In the genomic region with DNA sequence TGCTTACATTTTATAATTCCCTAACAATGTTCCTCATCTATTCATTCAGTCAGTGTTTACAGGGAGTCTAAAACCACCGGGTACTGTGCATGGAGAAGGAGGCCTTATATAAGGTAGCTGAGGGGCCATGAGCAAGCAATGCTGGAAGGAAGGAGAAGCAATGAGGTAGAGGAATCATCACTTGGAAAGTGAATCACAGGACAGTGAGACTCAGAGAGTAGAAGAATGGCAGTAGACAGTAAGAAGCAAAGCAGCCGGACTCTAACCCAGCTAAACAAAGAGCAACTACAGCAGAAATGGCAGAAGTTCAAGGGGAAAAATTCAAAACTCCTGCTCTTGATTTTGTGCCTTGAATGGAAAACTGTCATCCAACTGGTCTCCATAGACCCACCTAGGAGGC, we compare ENCODE assay signal across 14 cellular contexts.
DNase-seq lines count a peak whose midpoint lies in the region; ATAC-seq, FAIRE-seq and TF ChIP-seq lines count a peak whose summit lies in the region.
"Had no signal": no experiment of that assay in that cellular context is flagged by ENCODE, and none has a peak within 500 bp of the region (broad histone marks: within the 10 kb centered on the region; RNA-seq: fewer than 3 reads in every experiment).

No MANE protein-coding gene starts in this region.

- no peaks in the 10 kb centered on the region for H3K27me3 Mint-ChIP-seq in nephron (ENCODE audit: low read depth)

- peak overlapping the region in 2 of 3 experiments; percentile 11 to 18 for H3K4me3 Mint-ChIP-seq in nephron

- H3K9me3 ChIP-seq in A549: peaks cover 8% of the 10 kb centered on the region; the same call in 2 of the 3 replicates

- no peak for TF ChIP-seq EP300 in A549 (IDR thresholded peaks at IDR 0.05)

- TF ChIP-seq RAD21 in A549 (conservative IDR thresholded peaks at IDR 0.05 in 1 of 2, IDR thresholded peaks at IDR 0.05 in 1 of 2): no peak

- peaks cover 7% of the 10 kb centered on the region for H3K9me3 Mint-ChIP-seq in nephron

- no peak for TF ChIP-seq CTCF in A549 (IDR thresholded peaks at IDR 0.05)
- TF ChIP-seq CTCF in choroid plexus epithelial cell (conservative IDR thresholded peaks at IDR 0.05; ENCODE audit: low read depth, low read length): no peak
- TF ChIP-seq CTCF in nephron (IDR thresholded peaks at IDR 0.05; ENCODE audit: unreplicated experiment in 3 of 3): no peak

- H3K27ac Mint-ChIP-seq in nephron: peak overlapping the region; percentile 93 to 99 (median 94)

- 70% methylated on average over 2 of the region's 2 CpGs for WGBS in A549 (ENCODE audit: missing lambda C conversion rate)

- TF ChIP-seq POLR2A in A549 (IDR thresholded peaks at IDR 0.05; ENCODE audit: low read length) (no peak), H54 (IDR thresholded peaks at IDR 0.05; ENCODE audit: low read depth, low read length) (no peak)

- FAIRE-seq in A549 (lab: Jason Lieb, UNC) (no peak), H54 (lab: Jason Lieb, UNC) (peak; percentile 62)
- FAIRE-seq: endothelial cell of umbilical vein had no signal

- H3K4me3 ChIP-seq in A549 (no peak overlapping the region), choroid plexus epithelial cell (ENCODE audit: low read depth, low read length) (no peak overlapping the region)
- H3K4me3 ChIP-seq: cardiac muscle cell had no signal

- H3K27ac ChIP-seq in A549: peak overlapping the region in 1 of 2 experiments; percentile 51; a peak in 3 of 6 replicates
- H3K27ac ChIP-seq: C4-2B, cardiac muscle cell had no signal

- H3K4me1 ChIP-seq in A549: peaks cover 19% of the 10 kb centered on the region; the same call in 2 of the 3 replicates

- CTCF ChIA-PET in A549 (lab: Yijun Ruan, JAX): no interaction called here

- ATAC-seq in A549: 0 out of 6 replicates have a peak, but pooled peaks of 1 of the 2 experiments have one; percentile 33

- DNase-seq in A549 (ENCODE audit: low read depth in 1 of 2, low spot score in 1 of 2) (no peak), H54 (ENCODE audit: insufficient read length, low spot score) (no peak), choroid plexus epithelial cell (ENCODE audit: low read depth) (peak; percentile 62), NCI-H524 (lab: John Stamatoyannopoulos, UW) (no peak), SKM-1 treated with dmso at 0.1 percent for 144 hours (lab: John Stamatoyannopoulos, UW; ENCODE audit: unreplicated experiment) (no peak), epidermal melanocyte (ENCODE audit: insufficient read length, low spot score) (no peak)
- no peak for DNase-seq in stimulated activated CD4-positive, alpha-beta T cell treated with anti-CD3 and anti-CD28 coated beads, Interleukin-1b, Interleukin-23, amount 100 ng/mL, for 48 hours
- DNase-seq: GF-D8, KG1, NCI-H2107 had no signal

- peaks cover 44% of the 10 kb centered on the region for H3K36me3 Mint-ChIP-seq in nephron (ENCODE audit: low read depth)

- H3K4me2 ChIP-seq in A549: 0 out of 3 replicates have a peak overlapping the region, but pooled peaks have one; percentile 5

- POLR2A ChIA-PET in A549 (lab: Yijun Ruan, JAX): no interaction called here

- peaks cover 56% of the 10 kb centered on the region for H3K4me1 Mint-ChIP-seq in nephron

TF ChIP-seq in A549, 52 proteins besides CTCF, POLR2A, EP300 and RAD21:
- no peak for TF ChIP-seq ZC3H11A (IDR thresholded peaks at IDR 0.05)
- TF ChIP-seq ZNF302 (CRISPR knock-in tag; IDR thresholded peaks at IDR 0.05): no peak
- no peak for TF ChIP-seq HEYL (CRISPR knock-in tag; IDR thresholded peaks at IDR 0.05)
